Comparison of ENCODE assay signal across 15 cellular contexts in genomic region chr5:135915466-135916001, GRCh38. TPM values are rescaled to one million over a fixed set of nuclear protein-coding genes. Genes with fewer than 3 reads are reported as not detected.
DNase-seq lines count a peak whose midpoint lies in the region; ATAC-seq lines count a peak whose summit lies in the region.
"Had no signal": no experiment of that assay in that cellular context is flagged by ENCODE, and none has a peak within 500 bp of the region (broad histone marks: within the 10 kb centered on the region; RNA-seq: fewer than 3 reads in every experiment).

No MANE protein-coding gene starts in this region.

- H3K27me3 Mint-ChIP-seq in activated CD4-positive, alpha-beta T cell treated with anti-CD3 and anti-CD28 coated beads for 36 hours: peaks cover 60% of the 10 kb centered on the region
- H3K27me3 Mint-ChIP-seq in activated T-helper 17 cell treated with anti-CD3 and anti-CD28 coated beads, Interleukin-2, amount 50 U/mL, for 72 hours: peaks cover 40% of the 10 kb centered on the region

- peaks cover 27% of the 10 kb centered on the region for H3K4me1 Mint-ChIP-seq in activated CD4-positive, alpha-beta T cell treated with anti-CD3 and anti-CD28 coated beads for 36 hours
- H3K4me1 Mint-ChIP-seq in activated T-helper 17 cell treated with anti-CD3 and anti-CD28 coated beads, Interleukin-2, amount 50 U/mL, for 72 hours: peaks cover 9% of the 10 kb centered on the region
- H3K4me1 Mint-ChIP-seq in stimulated activated effector memory CD8-positive, alpha-beta T cell treated with anti-CD3 and anti-CD28 coated beads, Interleukin-12 subunit alpha, Interleukin-12 subunit beta, amount 100 ng/mL, for 72 hours: peaks cover 37% of the 10 kb centered on the region
- H3K4me1 Mint-ChIP-seq: H9, IgD-negative memory B cell had no signal

- H3K4me3 Mint-ChIP-seq in activated CD4-positive, alpha-beta T cell treated with anti-CD3 and anti-CD28 coated beads for 36 hours: no peak overlapping the region
- peak overlapping the region; percentile 7 for H3K4me3 Mint-ChIP-seq in activated T-helper 17 cell treated with anti-CD3 and anti-CD28 coated beads, Interleukin-2, amount 50 U/mL, for 72 hours
- H3K4me3 Mint-ChIP-seq in stimulated activated effector memory CD8-positive, alpha-beta T cell treated with anti-CD3 and anti-CD28 coated beads, Interleukin-12 subunit alpha, Interleukin-12 subunit beta, amount 100 ng/mL, for 72 hours: peak overlapping the region; percentile 12
- H3K4me3 Mint-ChIP-seq: CD4-positive, alpha-beta T cell; H9; IgD-negative memory B cell had no signal

- H3K9me3 Mint-ChIP-seq in activated CD4-positive, alpha-beta T cell treated with anti-CD3 and anti-CD28 coated beads for 36 hours (ENCODE audit: low read depth): no peaks in the 10 kb centered on the region
- H3K9me3 Mint-ChIP-seq in activated T-helper 17 cell treated with anti-CD3 and anti-CD28 coated beads, Interleukin-2, amount 50 U/mL, for 72 hours: no peaks in the 10 kb centered on the region
- H3K9me3 Mint-ChIP-seq in stimulated activated effector memory CD8-positive, alpha-beta T cell treated with anti-CD3 and anti-CD28 coated beads, Interleukin-12 subunit alpha, Interleukin-12 subunit beta, amount 100 ng/mL, for 72 hours: no peaks in the 10 kb centered on the region
- H3K9me3 Mint-ChIP-seq: CD4-positive, alpha-beta T cell; H9; IgD-negative memory B cell had no signal

- DNase-seq in activated CD4-positive, alpha-beta T cell treated with anti-CD3 and anti-CD28 coated beads for 36 hours: no peak
- DNase-seq in activated CD4-positive, alpha-beta T cell treated with anti-CD3 and anti-CD28 coated beads, Interleukin-2, amount 50 U/mL, for 48 hours: no peak
- DNase-seq in ELR (ENCODE audit: low read depth) (peak; percentile 30), pons (ENCODE audit: low spot score) (no peak), left lobe of liver (ENCODE audit: low spot score) (no peak)
- no peak for DNase-seq in stimulated activated effector memory CD8-positive, alpha-beta T cell treated with anti-CD3 and anti-CD28 coated beads, Interleukin-12 subunit alpha, Interleukin-12 subunit beta, amount 100 ng/mL, for 72 hours (ENCODE audit: low spot score in 2 of 2)
- DNase-seq: AML-193; Caco-2; CD4-positive, alpha-beta T cell; GDM1; H9 had no signal

- H3K36me3 Mint-ChIP-seq in activated CD4-positive, alpha-beta T cell treated with anti-CD3 and anti-CD28 coated beads for 36 hours (ENCODE audit: low read depth): no peaks in the 10 kb centered on the region
- no peaks in the 10 kb centered on the region for H3K36me3 Mint-ChIP-seq in activated T-helper 17 cell treated with anti-CD3 and anti-CD28 coated beads, Interleukin-2, amount 50 U/mL, for 72 hours (ENCODE audit: low read depth)
- H3K36me3 Mint-ChIP-seq in stimulated activated effector memory CD8-positive, alpha-beta T cell treated with anti-CD3 and anti-CD28 coated beads, Interleukin-12 subunit alpha, Interleukin-12 subunit beta, amount 100 ng/mL, for 72 hours: no peaks in the 10 kb centered on the region
- H3K36me3 Mint-ChIP-seq: IgD-negative memory B cell had no signal

- POLR2A ChIA-PET in activated CD4-positive, alpha-beta T cell treated with anti-CD3 and anti-CD28 coated beads for 36 hours (lab: Charles Lee): no interaction called here

- intact Hi-C loops in activated CD4-positive, alpha-beta T cell treated with anti-CD3 and anti-CD28 coated beads for 36 hours (cut with DNase I, micrococcal nuclease): loop anchor here in 1 of 2 experiments (1.0 kb wide), 1 partner anchor 24 kb away; no protein-coding TSS in a partner anchor

- H3K27ac Mint-ChIP-seq in activated CD4-positive, alpha-beta T cell treated with anti-CD3 and anti-CD28 coated beads for 36 hours: no peak overlapping the region
- H3K27ac Mint-ChIP-seq in activated T-helper 17 cell treated with anti-CD3 and anti-CD28 coated beads, Interleukin-2, amount 50 U/mL, for 72 hours: no peak overlapping the region
- H3K27ac Mint-ChIP-seq in stimulated activated effector memory CD8-positive, alpha-beta T cell treated with anti-CD3 and anti-CD28 coated beads, Interleukin-12 subunit alpha, Interleukin-12 subunit beta, amount 100 ng/mL, for 72 hours: no peak overlapping the region
- H3K27ac Mint-ChIP-seq: CD4-positive, alpha-beta T cell; H9; IgD-negative memory B cell had no signal

- peak; percentile 61 for ATAC-seq in activated CD4-positive, alpha-beta T cell treated with anti-CD3 and anti-CD28 coated beads for 36 hours
- peak; percentile 53 for ATAC-seq in activated T-helper 17 cell treated with anti-CD3 and anti-CD28 coated beads, Interleukin-2, amount 50 U/mL, for 72 hours (replicated peaks)
- ATAC-seq in stimulated activated effector memory CD8-positive, alpha-beta T cell treated with anti-CD3 and anti-CD28 coated beads, Interleukin-12 subunit alpha, Interleukin-12 subunit beta, amount 100 ng/mL, for 72 hours: peak; percentile 57
- ATAC-seq in left lobe of liver: no peak
- ATAC-seq: A549 had no signal

- CTCF ChIA-PET in activated CD4-positive, alpha-beta T cell treated with anti-CD3 and anti-CD28 coated beads for 36 hours (lab: Charles Lee): no interaction called here

RNA-seq across cellular contexts. Expression of gene IL9, which starts 19.9 kb away (rescaled TPM):
- total RNA-seq in activated CD4-positive, alpha-beta T cell treated with anti-CD3 and anti-CD28 coated beads for 36 hours: 10 to 100 TPM; 47.9 to 48.1 TPM
- 10 to 100 TPM; 10.2 to 29.3 TPM for total RNA-seq in activated T-helper 17 cell treated with anti-CD3 and anti-CD28 coated beads, Interleukin-2, amount 50 U/mL, for 72 hours
- not detected for total RNA-seq in left lobe of liver
- total RNA-seq: Caco-2; CD4-positive, alpha-beta T cell; H1; H9 had no signal

RNA-seq across cellular contexts. Expression of gene LECT2, which starts 39.2 kb away (rescaled TPM):
- not detected for total RNA-seq in activated CD4-positive, alpha-beta T cell treated with anti-CD3 and anti-CD28 coated beads for 36 hours
- total RNA-seq in activated T-helper 17 cell treated with anti-CD3 and anti-CD28 coated beads, Interleukin-2, amount 50 U/mL, for 72 hours: not detected
- total RNA-seq in left lobe of liver: 6.5 TPM
- total RNA-seq: CD4-positive, alpha-beta T cell; H1; H9 had no signal

Comparison
In these comparisons a context has a peak if more than half of its experiments do, and no peak if none do; other contexts are left out.
1. RNA of gene IL9, which starts 19.9 kb away (total RNA-seq): 47.9 to 48.1 TPM in activated CD4-positive, alpha-beta T cell treated with anti-CD3 and anti-CD28 coated beads for 36 hours and 10.2 to 29.3 TPM in activated T-helper 17 cell treated with anti-CD3 and anti-CD28 coated beads, Interleukin-2, amount 50 U/mL, for 72 hours; not detected in left lobe of liver (single experiment); every median in the first group is over 10 times any median in the second.